Comparison of ENCODE assay signal across 23 cellular contexts in genomic region chr1:14800014-14800413, GRCh38.
DNase-seq lines count a peak whose midpoint lies in the region; ATAC-seq, FAIRE-seq and TF ChIP-seq lines count a peak whose summit lies in the region.
"Had no signal": no experiment of that assay in that cellular context is flagged by ENCODE, and none has a peak within 500 bp of the region (broad histone marks: within the 10 kb centered on the region; RNA-seq: fewer than 3 reads in every experiment).

No MANE protein-coding gene starts in this region.

- no peaks in the 10 kb centered on the region for H3K79me2 ChIP-seq in Karpas-422 (ENCODE audit: low read length)

- no peak for TF ChIP-seq POLR2A in suprapubic skin (IDR thresholded peaks at IDR 0.05)

- H3K27me3 Mint-ChIP-seq in WTC11 (ENCODE audit: low read depth) (no peaks in the 10 kb centered on the region), nephron progenitor cell (ENCODE audit: low read depth, poor library complexity) (peaks cover 9% of the 10 kb centered on the region)
- H3K27me3 Mint-ChIP-seq: CD4-positive, alpha-beta memory T cell; CD4-positive, CD25-positive, alpha-beta regulatory T cell had no signal

- H3K9ac ChIP-seq in Karpas-422 (ENCODE audit: low read length) = no peak overlapping the region
- H3K9ac ChIP-seq: BLaER1 had no signal

- no peak overlapping the region for H3K4me2 ChIP-seq in Karpas-422 (ENCODE audit: low read depth, low read length, poor library complexity, severe bottlenecking)
- H3K4me2 ChIP-seq: BLaER1 had no signal

- H3K27ac ChIP-seq in Karpas-422 (ENCODE audit: low read length) (no peak overlapping the region), suprapubic skin (no peak overlapping the region)
- H3K27ac ChIP-seq: BLaER1 had no signal

- no peak overlapping the region for H2AFZ ChIP-seq in Karpas-422 (ENCODE audit: low read length)

- no peaks in the 10 kb centered on the region for H4K20me1 ChIP-seq in Karpas-422 (ENCODE audit: insufficient read depth, low read depth, low read length)
- H4K20me1 ChIP-seq: BLaER1 had no signal

- no peaks in the 10 kb centered on the region for H3K9me3 ChIP-seq in Karpas-422 (ENCODE audit: low read length)
- no peaks in the 10 kb centered on the region for H3K9me3 ChIP-seq in suprapubic skin
- H3K9me3 ChIP-seq: BE2C, BLaER1 had no signal

- POLR2A ChIA-PET in WTC11 (lab: Charles Lee) = no interaction called here

- no peaks in the 10 kb centered on the region for H3K9me2 ChIP-seq in Karpas-422 (replicated peaks; ENCODE audit: insufficient read depth, low read length)

- 90% methylated on average over 5 of the region's 5 CpGs for WGBS in suprapubic skin

- H3K4me1 ChIP-seq in Karpas-422 (ENCODE audit: low read length) = no peaks in the 10 kb centered on the region
- H3K4me1 ChIP-seq in suprapubic skin = no peaks in the 10 kb centered on the region
- H3K4me1 ChIP-seq: BE2C had no signal

- no peaks in the 10 kb centered on the region for H3K36me3 ChIP-seq in bronchial epithelial cell (ENCODE audit: control insufficient read depth, insufficient read depth, low read length)
- no peaks in the 10 kb centered on the region for H3K36me3 ChIP-seq in Karpas-422 (ENCODE audit: insufficient read depth, low read length)
- H3K36me3 ChIP-seq in suprapubic skin = no peaks in the 10 kb centered on the region
- H3K36me3 ChIP-seq: BE2C, BLaER1 had no signal

- H3K4me1 Mint-ChIP-seq in WTC11 = no peaks in the 10 kb centered on the region
- H3K4me1 Mint-ChIP-seq in nephron progenitor cell = peaks cover 31% of the 10 kb centered on the region
- H3K4me1 Mint-ChIP-seq: CD4-positive, alpha-beta memory T cell; CD4-positive, CD25-positive, alpha-beta regulatory T cell; CD8-positive, alpha-beta memory T cell had no signal

- H3K36me3 Mint-ChIP-seq in WTC11 = no peaks in the 10 kb centered on the region
- H3K36me3 Mint-ChIP-seq in nephron progenitor cell (ENCODE audit: low read depth) = peaks cover 28% of the 10 kb centered on the region
- H3K36me3 Mint-ChIP-seq: CD14-positive monocyte; CD4-positive, alpha-beta memory T cell; CD4-positive, CD25-positive, alpha-beta regulatory T cell; CD8-positive, alpha-beta memory T cell had no signal

- H3K4me3 Mint-ChIP-seq in WTC11 (no peak overlapping the region), nephron progenitor cell (no peak overlapping the region)
- H3K4me3 Mint-ChIP-seq: CD4-positive, alpha-beta memory T cell; CD4-positive, CD25-positive, alpha-beta regulatory T cell; CD8-positive, alpha-beta memory T cell had no signal

- peak overlapping the region; percentile 10; the same call in 1 of the 2 replicates for H3K27ac Mint-ChIP-seq in WTC11
- peak overlapping the region; percentile 3 for H3K27ac Mint-ChIP-seq in nephron progenitor cell
- H3K27ac Mint-ChIP-seq: CD14-positive monocyte; CD4-positive, alpha-beta memory T cell; CD4-positive, CD25-positive, alpha-beta regulatory T cell; CD8-positive, alpha-beta memory T cell had no signal

- no peak for ATAC-seq in WTC11
- ATAC-seq: GM12878 had no signal

- FAIRE-seq in bronchial epithelial cell (lab: Jason Lieb, UNC) = peak; percentile 43
- FAIRE-seq: A204.1, GM12878, GM12892, GM18507 had no signal

- H3K27me3 ChIP-seq in bronchial epithelial cell (ENCODE audit: control insufficient read depth, insufficient read depth, low read length) = no peaks in the 10 kb centered on the region
- H3K27me3 ChIP-seq in Karpas-422 (ENCODE audit: low read length) = no peaks in the 10 kb centered on the region
- H3K27me3 ChIP-seq in suprapubic skin = no peaks in the 10 kb centered on the region
- H3K27me3 ChIP-seq: BE2C, BLaER1 had no signal

- TF ChIP-seq EP300 in suprapubic skin (IDR thresholded peaks at IDR 0.05) = no peak

- H3K9me3 Mint-ChIP-seq in WTC11 = no peaks in the 10 kb centered on the region
- H3K9me3 Mint-ChIP-seq in nephron progenitor cell = peaks cover 7% of the 10 kb centered on the region

- H3K4me3 ChIP-seq in bronchial epithelial cell (ENCODE audit: low read depth, low read length) (no peak overlapping the region), Karpas-422 (ENCODE audit: low read length) (no peak overlapping the region), suprapubic skin (no peak overlapping the region)
- H3K4me3 ChIP-seq: BLaER1, GM12878 had no signal

- no peak for DNase-seq in WTC11 (ENCODE audit: low spot score)
- DNase-seq in bronchial epithelial cell (ENCODE audit: low read depth) = no peak
- DNase-seq in nephron progenitor cell = no peak
- DNase-seq in Karpas-422 = no peak
- no peak for DNase-seq in suprapubic skin (ENCODE audit: low spot score in 2 of 2)
- DNase-seq in DMS79 treated with DMSO at 0.1 percent for 48 hours (lab: John Stamatoyannopoulos, UW) = no peak
- DNase-seq: 8988T; ACHN; BE2C; C1 segment of cervical spinal cord; CD4-positive, alpha-beta memory T cell; CD4-positive, CD25-positive, alpha-beta regulatory T cell; CD8-positive, alpha-beta memory T cell; COR-L47; DND-41; EL; GDM1 had no signal

- CTCF ChIA-PET in WTC11 (lab: Charles Lee) = no interaction called here

- TF ChIP-seq CTCF in WTC11 (IDR thresholded peaks at IDR 0.05) = no peak
- TF ChIP-seq CTCF in bronchial epithelial cell (IDR thresholded peaks at IDR 0.05; ENCODE audit: insufficient read depth, low read length, severe bottlenecking) = no peak
- TF ChIP-seq CTCF in nephron progenitor cell (IDR thresholded peaks at IDR 0.05) = no peak
- no peak for TF ChIP-seq CTCF in suprapubic skin (IDR thresholded peaks at IDR 0.05)

TF ChIP-seq in WTC11, 78 proteins besides CTCF, POLR2A, EP300 and RAD21 (continues in another document):
- TF ChIP-seq E2F5 (CRISPR knock-in tag; IDR thresholded peaks at IDR 0.05) (no peak), ZBTB43 (CRISPR knock-in tag; IDR thresholded peaks at IDR 0.05) (no peak), ATF1 (CRISPR knock-in tag; IDR thresholded peaks at IDR 0.05) (no peak), ZNF416 (CRISPR knock-in tag; IDR thresholded peaks at IDR 0.05) (no peak), AR (CRISPR knock-in tag; IDR thresholded peaks at IDR 0.05) (no peak), ATF6 (CRISPR knock-in tag; IDR thresholded peaks at IDR 0.05) (no peak), ZNF219 (CRISPR knock-in tag; IDR thresholded peaks at IDR 0.05; ENCODE audit: borderline replicate concordance) (no peak), NFE2L1 (CRISPR knock-in tag; IDR thresholded peaks at IDR 0.05) (no peak), ZMAT4 (CRISPR knock-in tag; IDR thresholded peaks at IDR 0.05) (no peak), ZNF121 (CRISPR knock-in tag; IDR thresholded peaks at IDR 0.05) (no peak)
